ENCODE assay signal across 23 cellular contexts in the genomic region with DNA sequence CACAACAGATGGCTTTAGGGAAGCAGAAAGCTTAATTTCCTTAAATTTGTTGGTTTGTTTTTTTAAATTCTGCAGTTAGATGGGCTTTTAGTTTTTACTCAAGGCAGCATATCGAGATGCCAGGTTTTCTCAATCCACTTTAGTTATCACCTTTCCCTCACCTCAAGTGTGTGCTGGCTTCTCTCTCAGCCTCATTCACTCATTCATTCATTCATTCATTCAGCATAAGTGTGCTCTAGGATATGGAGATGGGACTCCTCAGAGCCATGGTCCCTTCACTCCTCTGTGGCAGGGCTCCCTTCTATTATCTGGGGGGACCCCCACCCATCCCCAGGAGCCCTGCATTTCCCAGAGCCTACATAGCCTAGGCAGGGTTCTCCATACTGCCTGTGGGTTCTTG. TPM values are rescaled to one million over a fixed set of nuclear protein-coding genes. Genes with fewer than 3 reads are reported as not detected.
"Had no signal": no experiment of that assay in that cellular context is flagged by ENCODE, and none has a peak within 500 bp of the region (broad histone marks: within the 10 kb centered on the region; RNA-seq: fewer than 3 reads in every experiment).

No MANE protein-coding gene starts in this region.

- H3K4me1 ChIP-seq: thyroid gland had no signal

- H3K9me3 ChIP-seq: thyroid gland had no signal

- H3K36me3 Mint-ChIP-seq: brain, mesothelial cell of epicardium, natural killer cell, WTC11 had no signal

- H3K27ac Mint-ChIP-seq: natural killer cell, progenitor cell of endocrine pancreas, WTC11 had no signal

- H3K4me3 ChIP-seq: thyroid gland had no signal

- H3K27me3 ChIP-seq: thyroid gland had no signal

- H3K27me3 Mint-ChIP-seq: brain; effector memory CD8-positive, alpha-beta T cell; progenitor cell of endocrine pancreas had no signal

- DNase-seq: activated effector memory CD4-positive, alpha-beta T cell treated with anti-CD3 and anti-CD28 coated beads, Interleukin-2, amount 50 U/mL, for 16 hours; activated naive CD4-positive, alpha-beta T cell treated with anti-CD3 and anti-CD28 coated beads, Interleukin-2, amount 50 U/mL, for 16 hours; activated T-cell treated with anti-CD3 and anti-CD28 coated beads, Interleukin-2, amount 50 U/mL, for 48 hours; dermis blood vessel endothelial cell; effector memory CD8-positive, alpha-beta T cell; glutamatergic neuron; mammary epithelial cell; natural killer cell; retina; stimulated activated CD4-positive, alpha-beta T cell treated with anti-CD3 and anti-CD28 coated beads, Interleukin-2, amount 100 ng/mL, for 48 hours; stimulated activated naive CD4-positive, alpha-beta T cell treated with Interleukin-2 at 50 U/mL for 16 hours; T-helper 1 cell had no signal

- H3K36me3 ChIP-seq: thyroid gland had no signal

- H3K4me3 Mint-ChIP-seq: brain; effector memory CD8-positive, alpha-beta T cell; mesothelial cell of epicardium; natural killer cell; WTC11 had no signal

- H3K9me3 Mint-ChIP-seq: brain; effector memory CD8-positive, alpha-beta T cell; mesothelial cell of epicardium; natural killer cell; WTC11 had no signal

- ATAC-seq: effector memory CD8-positive, alpha-beta T cell; esophagus mucosa; natural killer cell; WTC11 had no signal

- H3K27ac ChIP-seq: thyroid gland had no signal

- H3K4me1 Mint-ChIP-seq: brain, mesothelial cell of epicardium, WTC11 had no signal

RNA-seq across cellular contexts. Expression of a gene that starts 19.0 kb away (rescaled TPM):
- total RNA-seq: dermis blood vessel endothelial cell, endothelial cell of umbilical vein, esophagus mucosa, frontal cortex, left ventricle myocardium superior, mammary epithelial cell, osteocyte, subcutaneous adipose tissue, thyroid gland had no signal

RNA-seq across cellular contexts. Expression of a gene that starts 55.9 kb away (rescaled TPM):
- total RNA-seq: endothelial cell of umbilical vein had no signal
